Comparison of ENCODE assay signal across 8 cellular contexts in genomic region chr13:45464687-45465453, GRCh38. TPM values are rescaled to one million over a fixed set of nuclear protein-coding genes. Genes with fewer than 3 reads are reported as not detected.
DNase-seq lines count a peak whose midpoint lies in the region; ATAC-seq, FAIRE-seq and TF ChIP-seq lines count a peak whose summit lies in the region.

TSS of gene COG3 (plus strand) at chr13:45464939. CDS start at chr13:45465037, 98 bp downstream.

- H3K4me3 ChIP-seq in NT2/D1 (ENCODE audit: insufficient read length, low read depth) = peak within 1 kb of the TSS; percentile 92
- peak within 1 kb of the TSS; percentile 91 to 96 (median 94) for H3K4me3 ChIP-seq in H1 (ENCODE audit: extremely low read depth in 1 of 4, insufficient read depth in 2 of 4, low read depth in 3 of 4, low read length in 4 of 4)

- POLR2A ChIA-PET in H1 (lab: Charles Lee; ENCODE audit: partially characterized antibody) = interaction anchor here (1.0 to 2.4 kb wide), 10 partner anchors 8 to 127 kb away, joined by 3 to 8 read pairs (median 4); partner anchors contain the start of genes SLC25A30 and TPT1

- H3K4me3 Mint-ChIP-seq in activated CD8-positive, alpha-beta memory T cell treated with anti-CD3 and anti-CD28 coated beads, Interleukin-2, amount 10 ng/mL, durations not matched to agents 7 days and 5 days = peak within 1 kb of the TSS; percentile 87
- peak within 1 kb of the TSS; percentile 94 for H3K4me3 Mint-ChIP-seq in memory B cell

- peak; percentile 15 to 36 (median 30); a peak in 3 of 4 replicates for TF ChIP-seq CTCF in H1 (IDR thresholded peaks at IDR 0.05; ENCODE audit: control extremely low read depth in 1 of 3, insufficient read depth in 1 of 3, low read depth in 1 of 3, low read length in 3 of 3)

- H3K27me3 Mint-ChIP-seq in activated CD8-positive, alpha-beta memory T cell treated with anti-CD3 and anti-CD28 coated beads, Interleukin-2, amount 10 ng/mL, durations not matched to agents 7 days and 5 days = no peaks in the 10 kb centered on the region
- no peaks in the 10 kb centered on the region for H3K27me3 Mint-ChIP-seq in memory B cell

- 0 out of 4 replicates have a peak, but pooled peaks of 1 of the 2 experiments have one; percentile 34 for TF ChIP-seq RAD21 in H1 (IDR thresholded peaks at IDR 0.05 in 1 of 2, conservative IDR thresholded peaks at IDR 0.05 in 1 of 2; ENCODE audit: low read depth in 2 of 2, low read length in 2 of 2)

- H4K91ac ChIP-seq in H1 (replicated peaks; ENCODE audit: insufficient read length, low read length) = peak within 1 kb of the TSS; percentile 88

- peak within 1 kb of the TSS; percentile 92 for H3K9ac ChIP-seq in NT2/D1 (ENCODE audit: insufficient read length, low read depth)
- peak within 1 kb of the TSS; percentile 81 to 93 (median 92) for H3K9ac ChIP-seq in H1 (replicated peaks in 1 of 4; ENCODE audit: extremely low read depth in 1 of 4, low read depth in 3 of 4, low read length in 3 of 4)

- no peaks in the 10 kb centered on the region for H3K9me3 ChIP-seq in NT2/D1 (ENCODE audit: insufficient read depth, low read length)
- no peaks in the 10 kb centered on the region for H3K9me3 ChIP-seq in H1 (ENCODE audit: insufficient read depth in 2 of 2, low read depth in 1 of 2, low read length in 1 of 2)

- peak within 1 kb of the TSS; percentile 82 for H2AFZ ChIP-seq in H1 (ENCODE audit: low read length)

- no peak within 1 kb of the TSS for H3K14ac ChIP-seq in H1 (ENCODE audit: insufficient read length)

- peak in 1 of 2 experiments; percentile 90; a peak in 2 of 3 replicates for TF ChIP-seq POLR2A in H1 (IDR thresholded peaks at IDR 0.05; ENCODE audit: control extremely low read depth in 1 of 2, low read depth in 2 of 2, low read length in 2 of 2)

- no peak within 1 kb of the TSS for H2BK12ac ChIP-seq in H1 (ENCODE audit: low read depth, low read length)

- H3K4me2 ChIP-seq in H1 (ENCODE audit: insufficient read depth in 1 of 2, low read depth in 2 of 2, low read length in 2 of 2) = peak within 1 kb of the TSS; percentile 55 to 96

- peak within 1 kb of the TSS; percentile 98 for H4K8ac ChIP-seq in H1 (ENCODE audit: extremely low read depth, insufficient read depth, low read length)

- no peak within 1 kb of the TSS for H2BK20ac ChIP-seq in H1 (ENCODE audit: low read length)

- peaks cover 4 to 46% of the 10 kb centered on the region in 2 experiments; a peak in 3 of 4 replicates for H3K79me2 ChIP-seq in H1 (ENCODE audit: control insufficient read depth in 1 of 2, insufficient read depth in 2 of 2, low read length in 2 of 2)

- H2BK120ac ChIP-seq in H1 (replicated peaks; ENCODE audit: low read depth, low read length) = no peak within 1 kb of the TSS

- no peaks in the 10 kb centered on the region for H3K27me3 ChIP-seq in NT2/D1 (ENCODE audit: insufficient read depth, insufficient read length)
- H3K27me3 ChIP-seq in H1 (replicated peaks in 1 of 4; ENCODE audit: control insufficient read depth in 3 of 4, extremely low read depth in 1 of 4, insufficient read depth in 3 of 4, low read length in 3 of 4) = no peaks in the 10 kb centered on the region

- H3K4me1 ChIP-seq in NT2/D1 (ENCODE audit: insufficient read depth, insufficient read length) (no peaks in the 10 kb centered on the region), H1 (replicated peaks in 1 of 4; ENCODE audit: control insufficient read depth in 3 of 4, insufficient read depth in 4 of 4, low read length in 3 of 4) (peaks cover 0 to 3% (median 1%) of the 10 kb centered on the region in 4 experiments; a peak in 3 of 7 replicates)

- peak; percentile 95 for ATAC-seq in GM21381 (IDR thresholded peaks at IDR 0.05; ENCODE audit: unreplicated experiment)
- peak; percentile 97 for ATAC-seq in activated CD8-positive, alpha-beta memory T cell treated with anti-CD3 and anti-CD28 coated beads, Interleukin-2, amount 10 ng/mL, durations not matched to agents 7 days and 5 days
- ATAC-seq in memory B cell (ENCODE audit: low read depth) = peak; percentile 94

- H3K23ac ChIP-seq in H1 (ENCODE audit: insufficient read length) = no peak within 1 kb of the TSS

- H3K4me1 Mint-ChIP-seq in activated CD8-positive, alpha-beta memory T cell treated with anti-CD3 and anti-CD28 coated beads, Interleukin-2, amount 10 ng/mL, durations not matched to agents 7 days and 5 days = peaks cover 44% of the 10 kb centered on the region
- peaks cover 26% of the 10 kb centered on the region for H3K4me1 Mint-ChIP-seq in memory B cell

- H2BK15ac ChIP-seq in H1 (ENCODE audit: low read length) = no peak within 1 kb of the TSS

- H3K4ac ChIP-seq in H1 (replicated peaks; ENCODE audit: insufficient read length, low read depth, low read length) = peak within 1 kb of the TSS; percentile 93

- H2AK5ac ChIP-seq in H1 (ENCODE audit: low read depth, low read length) = no peak within 1 kb of the TSS

- peak; percentile 94 for DNase-seq in Caki2 (ENCODE audit: low read depth)
- peak; percentile 15 to 96 (median 85) for DNase-seq in HUDEP-2 (lab: John Stamatoyannopoulos, UW; ENCODE audit: unreplicated experiment in 76 of 76)
- DNase-seq in NT2/D1 (ENCODE audit: low read depth, low spot score) = peak; percentile 76
- DNase-seq in activated CD8-positive, alpha-beta memory T cell treated with anti-CD3 and anti-CD28 coated beads, Interleukin-2, amount 10 ng/mL, durations not matched to agents 7 days and 5 days = peak; percentile 97
- DNase-seq in H1 (ENCODE audit: low read depth in 1 of 2, low spot score in 2 of 2) = peak; percentile 69 to 92
- peak; percentile 87 to 89 for DNase-seq in memory B cell (ENCODE audit: low spot score in 2 of 2)
- peak; percentile 88 for DNase-seq in stimulated activated CD8-positive, alpha-beta memory T cell treated with anti-CD3 and anti-CD28 coated beads, Interleukin-12 subunit alpha, Interleukin-12 subunit beta, amount 100 ng/mL, for 24 hours (ENCODE audit: extremely low read depth)

- peaks cover 2% of the 10 kb centered on the region for H3K79me1 ChIP-seq in H1 (ENCODE audit: low read depth, low read length)

- H3K18ac ChIP-seq in H1 (ENCODE audit: extremely low read depth, low read length) = peak within 1 kb of the TSS; percentile 96

- H4K20me1 ChIP-seq in H1 (replicated peaks in 1 of 2; ENCODE audit: control insufficient read depth in 1 of 2, insufficient read depth in 2 of 2, low read length in 2 of 2) = peaks cover 2 to 12% of the 10 kb centered on the region in 2 experiments

- H3K9me3 Mint-ChIP-seq in activated CD8-positive, alpha-beta memory T cell treated with anti-CD3 and anti-CD28 coated beads, Interleukin-2, amount 10 ng/mL, durations not matched to agents 7 days and 5 days (ENCODE audit: low read depth) = no peaks in the 10 kb centered on the region
- H3K9me3 Mint-ChIP-seq in memory B cell = no peaks in the 10 kb centered on the region

- H3K27ac Mint-ChIP-seq in activated CD8-positive, alpha-beta memory T cell treated with anti-CD3 and anti-CD28 coated beads, Interleukin-2, amount 10 ng/mL, durations not matched to agents 7 days and 5 days = peak within 1 kb of the TSS; percentile 90
- H3K27ac Mint-ChIP-seq in memory B cell = peak within 1 kb of the TSS; percentile 92

- H3K27ac ChIP-seq in H1 (ENCODE audit: low read depth, low read length) = peak within 1 kb of the TSS; percentile 61; the same call in 1 of the 2 replicates

- in situ Hi-C loops in Caki2 (cut with HindIII; ENCODE audit: low pct_unique_long_range_greater_than_20kb, low sequenced_read_pairs) = no loop called here

- H2BK5ac ChIP-seq in H1 (ENCODE audit: low read depth, low read length) = peak within 1 kb of the TSS; percentile 95

- peaks cover 12% of the 10 kb centered on the region for H3K36me3 Mint-ChIP-seq in activated CD8-positive, alpha-beta memory T cell treated with anti-CD3 and anti-CD28 coated beads, Interleukin-2, amount 10 ng/mL, durations not matched to agents 7 days and 5 days
- H3K36me3 Mint-ChIP-seq in memory B cell = no peaks in the 10 kb centered on the region

- TF ChIP-seq EP300 in H1 (IDR thresholded peaks at IDR 0.05; ENCODE audit: borderline replicate concordance in 1 of 2, low read depth in 2 of 2, low read length in 2 of 2) = peak in 1 of 2 experiments; percentile 36; a peak in 1 of 3 replicates

- WGBS in H1 (ENCODE audit: extremely low coverage in 1 of 2, insufficient coverage in 1 of 2, insufficient read length in 1 of 2, insufficient replicate concordance in 2 of 2, low coverage in 1 of 2, low lambda C conversion rate in 2 of 2, missing lambda C conversion rate in 1 of 2), 2 experiments = 1% methylated on average over 57 of the region's 63 CpGs; no CpG with 5 or more reads in 1 of the 2 experiments

- peak within 1 kb of the TSS; percentile 89 for H4K5ac ChIP-seq in H1 (ENCODE audit: insufficient read length, low read depth, low read length)

- H3K36me3 ChIP-seq in NT2/D1 (ENCODE audit: insufficient read depth, insufficient read length, low read length) (peaks cover 5% of the 10 kb centered on the region), H1 (ENCODE audit: control insufficient read depth in 2 of 4, insufficient read depth in 4 of 4, low read length in 3 of 4) (no peaks in the 10 kb centered on the region)

- FAIRE-seq in H1 (lab: Jason Lieb, UNC) = peak; percentile 52

- H3K23me2 ChIP-seq in H1 (ENCODE audit: low read depth, low read length) = peaks cover 6% of the 10 kb centered on the region

- peak within 1 kb of the TSS; percentile 94 for H3K56ac ChIP-seq in H1 (replicated peaks; ENCODE audit: insufficient read length, low read depth, low read length)

- CTCF ChIA-PET in activated CD8-positive, alpha-beta memory T cell treated with anti-CD3 and anti-CD28 coated beads, Interleukin-2, amount 10 ng/mL, durations not matched to agents 7 days and 5 days (lab: Charles Lee) = interaction anchor here (0.6 to 1.3 kb wide), 9 partner anchors 9 to 418 kb away, joined by 3 to 8 read pairs (median 3); no protein-coding TSS in a partner anchor
- CTCF ChIA-PET in H1 (lab: Charles Lee; ENCODE audit: partially characterized antibody) = interaction anchor here (0.6 to 2.0 kb wide), 10 partner anchors 12 to 481 kb away, joined by 3 to 5 read pairs (median 4); partner anchors contain the start of gene SLC25A30

TF ChIP-seq in H1, 55 proteins besides CTCF, POLR2A, EP300 and RAD21 (continues in another document):
- TF ChIP-seq POU5F1 (IDR thresholded peaks at IDR 0.05; ENCODE audit: low read depth, low read length) (no peak), BRCA1 (IDR thresholded peaks at IDR 0.05; ENCODE audit: low read depth, low read length) (no peak)

RNA-seq across cellular contexts. Expression of gene COG3, which starts in this region (rescaled TPM):
- 11.1 and 12.4 TPM in 2 replicates for total RNA-seq in Caki2 (2014; rRNA removed; shearing (Covaris generic); ENCODE audit: low replicate concordance)
- 10 to 100 TPM; 20.7 to 25.1 TPM for total RNA-seq in activated CD8-positive, alpha-beta memory T cell treated with anti-CD3 and anti-CD28 coated beads, Interleukin-2, amount 10 ng/mL, durations not matched to agents 7 days and 5 days
- 12.7 and 15.0 TPM in 2 replicates for total RNA-seq in H1 (2021; fragmentation: NEBNext Ultra II Directional; extraction: Animal tissue kit (Norgen Biotek cat#: 25700))
- 8.6 and 13.5 TPM in 2 replicates for polyA plus RNA-seq in H1 (2011; rRNA removed)
- 12.0 TPM for polyA plus RNA-seq in H1 (2011; cell fraction: cytosol; rRNA removed)
- 17.6 TPM for polyA plus RNA-seq in H1 (2011; cell fraction: nucleus; rRNA removed)
- polyA plus RNA-seq in H1 (2012, experiment 1 of 2) = 10.2 to 12.7 TPM (median 11.0 TPM) in 4 replicates
- polyA plus RNA-seq in H1 (2012, experiment 2 of 2) = 1.5 TPM
- polyA plus RNA-seq in H1 (2013, experiment 1 of 2) = 10.3 TPM
- polyA plus RNA-seq in H1 (2013, experiment 2 of 2) = 9.8 TPM
- 13.6 and 22.3 TPM in 2 replicates for polyA minus RNA-seq in H1 (2011; rRNA and poly(A)+ RNA removed)
- polyA minus RNA-seq in H1 (2011; cell fraction: cytosol; rRNA and poly(A)+ RNA removed) = 8.7 TPM
- polyA minus RNA-seq in H1 (2011; cell fraction: nucleus; rRNA and poly(A)+ RNA removed) = 53.1 TPM

Comparison
In these comparisons a context has a peak if more than half of its experiments do, and no peak if none do; other contexts are left out.
1. Peak in every context shown above with its lines: DNase-seq, ATAC-seq, H3K4me3 ChIP-seq and H3K27ac ChIP-seq.